Comparison of ENCODE assay signal across 9 cellular contexts in genomic region chr5:159096555-159097460, GRCh38. TPM values are rescaled to one million over a fixed set of nuclear protein-coding genes. Genes with fewer than 3 reads are reported as not detected.
A peak's percentile ranks its signal among the peaks of the same experiment; 100 is the strongest.
DNase-seq lines count a peak whose midpoint lies in the region; ATAC-seq and TF ChIP-seq lines count a peak whose summit lies in the region.
"Had no signal": no experiment of that assay in that cellular context is flagged by ENCODE, and none has a peak within 500 bp of the region (broad histone marks: within the 10 kb centered on the region; RNA-seq: fewer than 3 reads in every experiment).

No MANE protein-coding gene starts in this region.

- no peak overlapping the region for H3K27ac Mint-ChIP-seq in endodermal cell

- H4K20me1 ChIP-seq in BLaER1 treated with 17β-estradiol and CSF1 and Interleukin-3, amounts not matched to agents 10 nM and 100 nM: peaks cover 0 to 20% (median 0%) of the 10 kb centered on the region in 11 experiments; a peak in 4 of 22 replicates
- peaks cover under 1% of the 10 kb centered on the region; the same call in 1 of the 2 replicates for H4K20me1 ChIP-seq in Karpas-422 (ENCODE audit: insufficient read depth, low read depth, low read length)

- peak overlapping the region; percentile 88 to 100 (median 98) for H3K9ac ChIP-seq in BLaER1 treated with 17β-estradiol and CSF1 and Interleukin-3, amounts not matched to agents 10 nM and 100 nM
- peak overlapping the region; percentile 99 for H3K9ac ChIP-seq in Karpas-422 (ENCODE audit: low read length)
- H3K9ac ChIP-seq in endodermal cell (ENCODE audit: extremely low read depth, low read length, poor library complexity, severe bottlenecking): no peak overlapping the region

- H3K4me3 ChIP-seq in BLaER1 treated with 17β-estradiol and CSF1 and Interleukin-3, amounts not matched to agents 10 nM and 100 nM: peak overlapping the region; percentile 73 to 99 (median 88)
- H3K4me3 ChIP-seq in Karpas-422 (ENCODE audit: low read length) (peak overlapping the region; percentile 94), endodermal cell (ENCODE audit: low read length) (no peak overlapping the region), ovary (peak overlapping the region; percentile 64)

- H2AFZ ChIP-seq in Karpas-422 (ENCODE audit: low read length): no peak overlapping the region

- WGBS in endodermal cell (ENCODE audit: insufficient coverage in 1 of 2, insufficient read length in 1 of 2), 2 experiments: 9 to 14% methylated on average over 9 to 55 of the region's 55 CpGs
- 38 to 49% (median 40%) methylated on average over 55 of the region's 55 CpGs for WGBS in ovary, 3 donors

- no peaks in the 10 kb centered on the region for H3K27me3 ChIP-seq in BLaER1 treated with 17β-estradiol and CSF1 and Interleukin-3, amounts not matched to agents 10 nM and 100 nM
- no peaks in the 10 kb centered on the region for H3K27me3 ChIP-seq in Karpas-422 (ENCODE audit: low read length)
- peaks cover 96% of the 10 kb centered on the region for H3K27me3 ChIP-seq in endodermal cell (ENCODE audit: control insufficient read depth, insufficient read depth, low read length, poor library complexity, severe bottlenecking)
- H3K27me3 ChIP-seq in ovary: no peaks in the 10 kb centered on the region

- peaks cover 98% of the 10 kb centered on the region for H3K27me3 Mint-ChIP-seq in endodermal cell (ENCODE audit: insufficient read depth)

- no peak for TF ChIP-seq EP300 in ovary (IDR thresholded peaks at IDR 0.05)

- H3K27ac ChIP-seq in BLaER1 treated with 17β-estradiol and CSF1 and Interleukin-3, amounts not matched to agents 10 nM and 100 nM: peak overlapping the region; percentile 88 to 100 (median 98)
- H3K27ac ChIP-seq in Karpas-422 (ENCODE audit: low read length) (peak overlapping the region; percentile 97), endodermal cell (ENCODE audit: low read depth, low read length) (no peak overlapping the region), ovary (peak overlapping the region; percentile 75 to 93)

- H3K9me3 ChIP-seq in BLaER1 treated with 17β-estradiol and CSF1 and Interleukin-3, amounts not matched to agents 10 nM and 100 nM (replicated peaks in 1 of 11): no peaks in the 10 kb centered on the region; a peak in 2 of 22 replicates
- H3K9me3 ChIP-seq in Karpas-422 (ENCODE audit: low read length) (no peaks in the 10 kb centered on the region), endodermal cell (ENCODE audit: control insufficient read depth, low read length) (no peaks in the 10 kb centered on the region), ovary (no peaks in the 10 kb centered on the region)

- H3K9me2 ChIP-seq in Karpas-422 (replicated peaks; ENCODE audit: insufficient read depth, low read length): no peaks in the 10 kb centered on the region

- no peak for TF ChIP-seq POLR2A in ovary (IDR thresholded peaks at IDR 0.05)

- peaks cover 0 to 59% (median 39%) of the 10 kb centered on the region in 11 experiments; a peak in 12 of 22 replicates for H3K36me3 ChIP-seq in BLaER1 treated with 17β-estradiol and CSF1 and Interleukin-3, amounts not matched to agents 10 nM and 100 nM
- H3K36me3 ChIP-seq in Karpas-422 (ENCODE audit: insufficient read depth, low read length) (peaks cover 45% of the 10 kb centered on the region), endodermal cell (ENCODE audit: control insufficient read depth, insufficient read depth, low read length) (no peaks in the 10 kb centered on the region), ovary (no peaks in the 10 kb centered on the region)

- DNase-seq in Karpas-422: peak; percentile 72
- DNase-seq in endodermal cell: peak; percentile 65
- peak in 2 of 5 donors; percentile 27 to 49 for DNase-seq in ovary
- DNase-seq in C1 segment of cervical spinal cord (lab: John Stamatoyannopoulos, UW): no peak
- no peak for DNase-seq in NK-92 (lab: John Stamatoyannopoulos, UW; ENCODE audit: unreplicated experiment)
- no peak for DNase-seq in NCI-H446 (lab: John Stamatoyannopoulos, UW)
- DNase-seq: NCI-H2029 treated with DMSO at 0.1 percent for 48 hours had no signal

- no peak for ATAC-seq in HG03571 (IDR thresholded peaks at IDR 0.05; ENCODE audit: unreplicated experiment)

- H3K9me3 Mint-ChIP-seq in endodermal cell: no peaks in the 10 kb centered on the region

- intact Hi-C loops in ovary (cut with DNase I): loop anchor here in 3 of 4 donors (5.0 to 10.0 kb wide), 5 partner anchors 45 to 390 kb away; no protein-coding TSS in a partner anchor

- peaks cover 28% of the 10 kb centered on the region for H3K4me1 Mint-ChIP-seq in endodermal cell

- H3K79me2 ChIP-seq in Karpas-422 (ENCODE audit: low read length): peaks cover 80% of the 10 kb centered on the region

- no peak for TF ChIP-seq CTCF in endodermal cell (conservative IDR thresholded peaks at IDR 0.05)
- no peak for TF ChIP-seq CTCF in ovary (IDR thresholded peaks at IDR 0.05)

- H3K36me3 Mint-ChIP-seq in endodermal cell (ENCODE audit: low read depth): no peaks in the 10 kb centered on the region

- peak overlapping the region; percentile 92 to 100 (median 96) for H3K4me2 ChIP-seq in BLaER1 treated with 17β-estradiol and CSF1 and Interleukin-3, amounts not matched to agents 10 nM and 100 nM
- peak overlapping the region; percentile 89 for H3K4me2 ChIP-seq in Karpas-422 (ENCODE audit: low read depth, low read length, poor library complexity, severe bottlenecking)

- peaks cover 0 to 57% (median 33%) of the 10 kb centered on the region in 10 experiments; a peak in 17 of 20 replicates for H3K4me1 ChIP-seq in BLaER1 treated with 17β-estradiol and CSF1 and Interleukin-3, amounts not matched to agents 10 nM and 100 nM
- H3K4me1 ChIP-seq in Karpas-422 (ENCODE audit: low read length): peaks cover 66% of the 10 kb centered on the region
- peaks cover 12% of the 10 kb centered on the region for H3K4me1 ChIP-seq in endodermal cell (ENCODE audit: control insufficient read depth, insufficient read depth, low read length)
- H3K4me1 ChIP-seq in ovary (ENCODE audit: insufficient read depth): peaks cover 13% of the 10 kb centered on the region

- H3K4me3 Mint-ChIP-seq in endodermal cell: peak overlapping the region; percentile 35

RNA-seq across cellular contexts. Expression of gene EBF1, which starts 2.9 kb away (rescaled TPM):
- 93.1 and 101 TPM in 2 replicates for total RNA-seq in Karpas-422 (2014; rRNA removed; shearing (Covaris generic); ENCODE audit: low replicate concordance)
- total RNA-seq in endodermal cell (under 1 TPM in 1 of 2 donors, not detected in 1; 0.24 TPM), ovary (10 to 100 TPM in 6 of 7 donors, 1 to 10 TPM in 1; 6.7 to 51.0 (median 26.1) TPM)
- 8.6 TPM for polyA plus RNA-seq in endodermal cell (2013, experiment 1 of 2)
- polyA plus RNA-seq in endodermal cell (2013, experiment 2 of 2): 7.0 TPM
- polyA plus RNA-seq in ovary: 10 to 100 TPM; 11.9 to 22.6 TPM

Comparison
In these comparisons a context has a peak if more than half of its experiments do, and no peak if none do; other contexts are left out.
1. DNase-seq: peak in Karpas-422 (single experiment) and endodermal cell (single experiment); none in C1 segment of cervical spinal cord (0 of 14), NK-92 (single experiment) and NCI-H446 (0 of 2).
2. RNA of gene EBF1, which starts 2.9 kb away (total RNA-seq): 93.1 to 101 TPM in Karpas-422 and 6.7 to 51.0 TPM in ovary; 0.24 TPM in endodermal cell; every median in the first group is over 4 times any median in the second.